Comparison of ENCODE assay signal across 1 cellular context in genomic region chr20:25579081-25579770, GRCh38.
TF ChIP-seq lines count a peak whose summit lies in the region.

No MANE protein-coding gene starts in this region.

TF ChIP-seq in HepG2, 621 proteins besides CTCF, POLR2A, EP300 and RAD21 (continues in another document):
- TF ChIP-seq SKIL (CRISPR knock-in tag; IDR thresholded peaks at IDR 0.05; ENCODE audit: borderline replicate concordance) (peak; percentile 45; the same call in 1 of the 2 replicates), ATF5 (CRISPR knock-in tag; IDR thresholded peaks at IDR 0.05; ENCODE audit: low read depth) (no peak), ZNF331 (CRISPR knock-in tag; IDR thresholded peaks at IDR 0.05) (peak; percentile 49; the same call in 1 of the 2 replicates), BRD4 (CRISPR knock-in tag; IDR thresholded peaks at IDR 0.05) (0 out of 2 replicates have a peak, but pooled peaks have one; percentile 29), ZBED4 (CRISPR knock-in tag; IDR thresholded peaks at IDR 0.05; ENCODE audit: borderline replicate concordance) (no peak), MAFK (conservative IDR thresholded peaks at IDR 0.05 in 1 of 2, IDR thresholded peaks at IDR 0.05 in 1 of 2; ENCODE audit: low read length in 2 of 2) (no peak), SP5 (CRISPR knock-in tag; IDR thresholded peaks at IDR 0.05; ENCODE audit: borderline replicate concordance, low read depth) (no peak), ZNF275 (CRISPR knock-in tag; IDR thresholded peaks at IDR 0.05; ENCODE audit: borderline replicate concordance) (no peak), ZFP36 (IDR thresholded peaks at IDR 0.05; ENCODE audit: borderline replicate concordance, low read depth, low read length, partially characterized antibody) (no peak), SMARCC2 (IDR thresholded peaks at IDR 0.05) (no peak), CBX5 (CRISPR knock-in tag; IDR thresholded peaks at IDR 0.05; ENCODE audit: borderline replicate concordance) (no peak), ZHX1 (CRISPR knock-in tag; IDR thresholded peaks at IDR 0.05; ENCODE audit: low read depth) (no peak), ATF6 (CRISPR knock-in tag; conservative IDR thresholded peaks at IDR 0.05) (no peak), ARID5B (CRISPR knock-in tag; IDR thresholded peaks at IDR 0.05) (peak; percentile 67), ZBTB4 (CRISPR knock-in tag; IDR thresholded peaks at IDR 0.05; ENCODE audit: borderline replicate concordance) (no peak; the same call in 1 of the 2 replicates), HOXA7 (CRISPR knock-in tag; IDR thresholded peaks at IDR 0.05) (no peak), FOXO1 (CRISPR knock-in tag; IDR thresholded peaks at IDR 0.05) (peak; percentile 72), FOSL2 (CRISPR knock-in tag; IDR thresholded peaks at IDR 0.05) (peak; percentile 81), TARDBP (CRISPR knock-in tag; IDR thresholded peaks at IDR 0.05) (0 out of 2 replicates have a peak, but pooled peaks have one; percentile 38), MEF2D (CRISPR knock-in tag; IDR thresholded peaks at IDR 0.05) (0 out of 2 replicates have a peak, but pooled peaks have one; percentile 52), MXD4 (CRISPR knock-in tag; IDR thresholded peaks at IDR 0.05) (peak; percentile 31; the same call in 1 of the 2 replicates)
- TF ChIP-seq, protein P1, sequence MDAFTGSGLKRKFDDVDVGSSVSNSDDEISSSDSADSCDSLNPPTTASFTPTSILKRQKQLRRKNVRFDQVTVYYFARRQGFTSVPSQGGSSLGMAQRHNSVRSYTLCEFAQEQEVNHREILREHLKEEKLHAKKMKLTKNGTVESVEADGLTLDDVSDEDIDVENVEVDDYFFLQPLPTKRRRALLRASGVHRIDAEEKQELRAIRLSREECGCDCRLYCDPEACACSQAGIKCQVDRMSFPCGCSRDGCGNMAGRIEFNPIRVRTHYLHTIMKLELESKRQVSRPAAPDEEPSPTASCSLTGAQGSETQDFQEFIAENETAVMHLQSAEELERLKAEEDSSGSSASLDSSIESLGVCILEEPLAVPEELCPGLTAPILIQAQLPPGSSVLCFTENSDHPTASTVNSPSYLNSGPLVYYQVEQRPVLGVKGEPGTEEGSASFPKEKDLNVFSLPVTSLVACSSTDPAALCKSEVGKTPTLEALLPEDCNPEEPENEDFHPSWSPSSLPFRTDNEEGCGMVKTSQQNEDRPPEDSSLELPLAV (CRISPR knock-in tag; conservative IDR thresholded peaks at IDR 0.05; ENCODE audit: low read depth), result no peak
- TF ChIP-seq, protein P2, sequence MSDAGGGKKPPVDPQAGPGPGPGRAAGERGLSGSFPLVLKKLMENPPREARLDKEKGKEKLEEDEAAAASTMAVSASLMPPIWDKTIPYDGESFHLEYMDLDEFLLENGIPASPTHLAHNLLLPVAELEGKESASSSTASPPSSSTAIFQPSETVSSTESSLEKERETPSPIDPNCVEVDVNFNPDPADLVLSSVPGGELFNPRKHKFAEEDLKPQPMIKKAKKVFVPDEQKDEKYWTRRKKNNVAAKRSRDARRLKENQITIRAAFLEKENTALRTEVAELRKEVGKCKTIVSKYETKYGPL (CRISPR knock-in tag; IDR thresholded peaks at IDR 0.05), result no peak
- TF ChIP-seq, protein P3, sequence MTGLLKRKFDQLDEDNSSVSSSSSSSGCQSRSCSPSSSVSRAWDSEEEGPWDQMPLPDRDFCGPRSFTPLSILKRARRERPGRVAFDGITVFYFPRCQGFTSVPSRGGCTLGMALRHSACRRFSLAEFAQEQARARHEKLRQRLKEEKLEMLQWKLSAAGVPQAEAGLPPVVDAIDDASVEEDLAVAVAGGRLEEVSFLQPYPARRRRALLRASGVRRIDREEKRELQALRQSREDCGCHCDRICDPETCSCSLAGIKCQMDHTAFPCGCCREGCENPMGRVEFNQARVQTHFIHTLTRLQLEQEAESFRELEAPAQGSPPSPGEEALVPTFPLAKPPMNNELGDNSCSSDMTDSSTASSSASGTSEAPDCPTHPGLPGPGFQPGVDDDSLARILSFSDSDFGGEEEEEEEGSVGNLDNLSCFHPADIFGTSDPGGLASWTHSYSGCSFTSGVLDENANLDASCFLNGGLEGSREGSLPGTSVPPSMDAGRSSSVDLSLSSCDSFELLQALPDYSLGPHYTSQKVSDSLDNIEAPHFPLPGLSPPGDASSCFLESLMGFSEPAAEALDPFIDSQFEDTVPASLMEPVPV (CRISPR knock-in tag; IDR thresholded peaks at IDR 0.05), result no peak
